ENCODE assay signal across 8 cellular contexts in the genomic region with DNA sequence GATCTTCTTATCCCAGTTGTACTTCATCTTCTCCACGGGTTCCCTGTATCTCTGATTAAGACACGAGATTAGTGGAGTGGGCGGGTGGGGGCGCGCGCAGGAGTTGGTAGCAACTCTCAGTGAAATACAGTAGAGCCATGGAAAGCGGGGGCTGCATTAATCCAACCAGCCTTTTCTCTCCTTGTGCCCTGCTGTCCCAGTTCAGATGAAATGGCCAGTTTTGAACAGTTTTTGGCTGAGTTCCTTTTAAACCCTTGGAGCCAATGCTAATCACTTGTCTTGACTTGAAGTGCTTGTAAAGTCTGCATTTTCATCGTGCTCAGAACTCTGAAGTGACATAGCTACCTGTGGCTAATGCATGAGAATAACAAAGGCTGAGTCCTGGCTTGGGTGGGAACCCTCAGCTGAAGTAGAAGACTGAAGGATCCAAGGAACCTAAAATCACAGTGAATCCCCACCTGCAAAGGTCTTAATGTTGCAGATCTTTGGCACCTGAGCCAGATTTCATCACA. TPM values are rescaled to one million over a fixed set of nuclear protein-coding genes. Genes with fewer than 3 reads are reported as not detected.
DNase-seq lines count a peak whose midpoint lies in the region; ATAC-seq and TF ChIP-seq lines count a peak whose summit lies in the region.

No MANE protein-coding gene starts in this region.

- WGBS in heart right ventricle, 2 donors: 8 to 11% methylated on average over 8 of the region's 8 CpGs

- H3K27me3 Mint-ChIP-seq in activated CD8-positive, alpha-beta T cell treated with anti-CD3 and anti-CD28 coated beads, Interleukin-2, amount 10 ng/mL, durations not matched to agents 7 days and 5 days (ENCODE audit: low read depth): no peaks in the 10 kb centered on the region

- no peaks in the 10 kb centered on the region for H3K9me3 Mint-ChIP-seq in activated CD8-positive, alpha-beta T cell treated with anti-CD3 and anti-CD28 coated beads, Interleukin-2, amount 10 ng/mL, durations not matched to agents 7 days and 5 days (ENCODE audit: insufficient read depth)

- no peak for TF ChIP-seq CTCF in AG04450 (IDR thresholded peaks at IDR 0.05; ENCODE audit: low read depth, low read length)
- no peak for TF ChIP-seq CTCF in heart right ventricle (IDR thresholded peaks at IDR 0.05)

- no peaks in the 10 kb centered on the region for H3K27me3 ChIP-seq in AG04450 (ENCODE audit: control insufficient read depth, insufficient read depth, low read length)
- H3K27me3 ChIP-seq in H7 (ENCODE audit: control insufficient read depth, insufficient read depth, low read length): peaks cover 22% of the 10 kb centered on the region; the same call in 1 of the 2 replicates
- H3K27me3 ChIP-seq in heart right ventricle: no peaks in the 10 kb centered on the region

- CTCF ChIA-PET in AG04450 (lab: Charles Lee): interaction anchor here (1.0 kb wide), 1 partner anchor 43 kb away, joined by 3 read pairs; no protein-coding TSS in a partner anchor
- CTCF ChIA-PET in activated CD8-positive, alpha-beta T cell treated with anti-CD3 and anti-CD28 coated beads, Interleukin-2, amount 10 ng/mL, durations not matched to agents 7 days and 5 days (lab: Charles Lee): interaction anchor here (1.0 to 1.6 kb wide), 9 partner anchors 9 to 160 kb away, joined by 3 to 7 read pairs (median 4); no protein-coding TSS in a partner anchor

- peaks cover 35% of the 10 kb centered on the region for H3K36me3 Mint-ChIP-seq in activated CD8-positive, alpha-beta T cell treated with anti-CD3 and anti-CD28 coated beads, Interleukin-2, amount 10 ng/mL, durations not matched to agents 7 days and 5 days (ENCODE audit: low read depth)

- peak overlapping the region; percentile 94 for H3K27ac Mint-ChIP-seq in activated CD8-positive, alpha-beta T cell treated with anti-CD3 and anti-CD28 coated beads, Interleukin-2, amount 10 ng/mL, durations not matched to agents 7 days and 5 days

- POLR2A ChIA-PET in AG04450 (lab: Yijun Ruan, JAX): no interaction called here
- POLR2A ChIA-PET in activated CD8-positive, alpha-beta T cell treated with anti-CD3 and anti-CD28 coated beads, Interleukin-2, amount 10 ng/mL, durations not matched to agents 7 days and 5 days (lab: Charles Lee): interaction anchor here (0.6 to 1.7 kb wide), 6 partner anchors 13 to 97 kb away, joined by 3 to 8 read pairs (median 4); no protein-coding TSS in a partner anchor

- H3K4me3 Mint-ChIP-seq in activated CD8-positive, alpha-beta T cell treated with anti-CD3 and anti-CD28 coated beads, Interleukin-2, amount 10 ng/mL, durations not matched to agents 7 days and 5 days: peak overlapping the region; percentile 97

- peak; percentile 6 for ATAC-seq in activated CD8-positive, alpha-beta T cell treated with anti-CD3 and anti-CD28 coated beads, Interleukin-2, amount 10 ng/mL, durations not matched to agents 7 days and 5 days
- ATAC-seq in heart right ventricle (peak in 4 of 8 donors; percentile 3 to 23 (median 6)), GM21825 (IDR thresholded peaks at IDR 0.05; ENCODE audit: unreplicated experiment) (no peak)

- H3K4me3 ChIP-seq in AG04450 (ENCODE audit: low read depth, low read length) (peak overlapping the region; percentile 89), H7 (ENCODE audit: insufficient read depth, low read depth, low read length) (peak overlapping the region; percentile 79), heart right ventricle (peak overlapping the region; percentile 78 to 99 (median 88)), skeletal muscle cell (ENCODE audit: low read depth, low read length) (peak overlapping the region; percentile 88)

- H3K9me3 ChIP-seq in AG04450 (ENCODE audit: control insufficient read depth, insufficient read depth, low read length): no peaks in the 10 kb centered on the region; the same call in 1 of the 2 replicates
- H3K9me3 ChIP-seq in heart right ventricle: no peaks in the 10 kb centered on the region

- H3K27ac ChIP-seq in AG04450 (ENCODE audit: low read depth, low read length) (peak overlapping the region; percentile 85), heart right ventricle (peak overlapping the region in 9 of 10 donors; percentile 79 to 92 (median 89))

- peaks cover 77% of the 10 kb centered on the region for H3K4me1 Mint-ChIP-seq in activated CD8-positive, alpha-beta T cell treated with anti-CD3 and anti-CD28 coated beads, Interleukin-2, amount 10 ng/mL, durations not matched to agents 7 days and 5 days (ENCODE audit: low read depth)

- no peaks in the 10 kb centered on the region for H3K36me3 ChIP-seq in H7 (replicated peaks; ENCODE audit: control insufficient read depth, insufficient read depth, low read length)
- H3K36me3 ChIP-seq in heart right ventricle: peaks cover 0 to 5% (median 0%) of the 10 kb centered on the region in 9 donors

- DNase-seq in AG04450 (ENCODE audit: low read depth, low spot score): no peak
- DNase-seq in H7: peak; percentile 22
- no peak for DNase-seq in activated CD8-positive, alpha-beta T cell treated with anti-CD3 and anti-CD28 coated beads, Interleukin-2, amount 10 ng/mL, durations not matched to agents 7 days and 5 days
- DNase-seq in heart right ventricle: no peak
- DNase-seq in skeletal muscle cell (ENCODE audit: low read depth): no peak
- DNase-seq in inferior parietal cortex (ENCODE audit: extremely low spot score): no peak
- DNase-seq in NCI-H2171 (lab: John Stamatoyannopoulos, UW): no peak

- intact Hi-C loops in heart right ventricle (cut with DNase I): loop anchor here in 5 of 10 donors (2.0 to 10.0 kb wide), 6 partner anchors 56 to 107 kb away; a partner anchor contains a TSS

- H3K4me1 ChIP-seq in heart right ventricle: peaks cover 0 to 55% (median 30%) of the 10 kb centered on the region in 9 donors

RNA-seq across cellular contexts. Expression of a gene that starts 0.8 kb away (rescaled TPM):
- 287 and 434 TPM in 2 replicates for polyA plus RNA-seq in AG04450 (2011; rRNA removed)
- 170 and 312 TPM in 2 replicates for polyA minus RNA-seq in AG04450 (2011; rRNA and poly(A)+ RNA removed)
- 73.7 and 113 TPM in 2 replicates for total RNA-seq in H7 (2014; rRNA removed; shearing (Covaris generic))
- total RNA-seq in activated CD8-positive, alpha-beta T cell treated with anti-CD3 and anti-CD28 coated beads, Interleukin-2, amount 10 ng/mL, durations not matched to agents 7 days and 5 days: 100 to 1,000 TPM; 434 to 461 TPM
- total RNA-seq in heart right ventricle: 10 to 100 TPM; 67.5 to 98.7 (median 78.3) TPM
- polyA plus RNA-seq in heart right ventricle: 10 to 100 TPM; 18.7 to 25.3 TPM
